ENCODE assay signal across 17 cellular contexts in genomic region chr18:74430811-74431571, GRCh38.
"Had no signal": no experiment of that assay in that cellular context is flagged by ENCODE, and none has a peak within 500 bp of the region (broad histone marks: within the 10 kb centered on the region; RNA-seq: fewer than 3 reads in every experiment).

No MANE protein-coding gene starts in this region.

- H3K27ac ChIP-seq: body of pancreas, upper lobe of right lung had no signal

- H3K9me3 Mint-ChIP-seq: activated CD4-positive, alpha-beta T cell treated with anti-CD3 and anti-CD28 coated beads, Interleukin-2, amount 10 ng/mL, durations not matched to agents 7 days and 5 days; activated naive CD4-positive, alpha-beta T cell treated with anti-CD3 and anti-CD28 coated beads for 36 hours; activated T-cell treated with anti-CD3 and anti-CD28 coated beads, Interleukin-2, amount 50 U/mL, for 24 hours; mesothelial cell of epicardium; natural killer cell treated with Interleukin-12 subunit alpha and Interleukin-12 subunit beta and Interleukin-15 and Interleukin-18, amount 100 ng/mL, for 72 hours had no signal

- H3K9me3 ChIP-seq: body of pancreas, upper lobe of right lung had no signal

- H3K36me3 ChIP-seq: upper lobe of right lung had no signal

- DNase-seq: activated CD4-positive, alpha-beta T cell treated with anti-CD3 and anti-CD28 coated beads, Interleukin-2, amount 10 ng/mL, durations not matched to agents 7 days and 5 days; activated CD8-positive, alpha-beta T cell treated with anti-CD3 and anti-CD28 coated beads, Interleukin-2, amount 10 ng/mL, durations not matched to agents 7 days and 5 days; activated naive CD4-positive, alpha-beta T cell treated with anti-CD3 and anti-CD28 coated beads for 36 hours; activated T-cell treated with anti-CD3 and anti-CD28 coated beads, Interleukin-2, amount 50 U/mL, for 24 hours; body of pancreas; erythroblast; foreskin melanocyte; occipital lobe; posterior cingulate gyrus; stimulated activated CD4-positive, alpha-beta T cell treated with anti-CD3 and anti-CD28 coated beads, Interleukin-1b, Interleukin-23, amount 100 ng/mL, for 48 hours; stimulated activated CD8-positive, alpha-beta memory T cell treated with anti-CD3 and anti-CD28 coated beads, Interleukin-4, amount 100 ng/mL, for 48 hours; stimulated activated naive CD4-positive, alpha-beta T cell; T-helper 9 cell; upper lobe of right lung had no signal

- H3K4me1 Mint-ChIP-seq: activated CD4-positive, alpha-beta T cell treated with anti-CD3 and anti-CD28 coated beads, Interleukin-2, amount 10 ng/mL, durations not matched to agents 7 days and 5 days had no signal

- H3K4me1 ChIP-seq: body of pancreas, upper lobe of right lung had no signal

- H3K27me3 ChIP-seq: body of pancreas, upper lobe of right lung had no signal

- H3K4me3 ChIP-seq: body of pancreas, lung, upper lobe of right lung had no signal

- H3K4me3 Mint-ChIP-seq: activated CD4-positive, alpha-beta T cell treated with anti-CD3 and anti-CD28 coated beads, Interleukin-2, amount 10 ng/mL, durations not matched to agents 7 days and 5 days; activated CD8-positive, alpha-beta T cell treated with anti-CD3 and anti-CD28 coated beads, Interleukin-2, amount 10 ng/mL, durations not matched to agents 7 days and 5 days; activated naive CD4-positive, alpha-beta T cell treated with anti-CD3 and anti-CD28 coated beads for 36 hours; activated T-cell treated with anti-CD3 and anti-CD28 coated beads, Interleukin-2, amount 50 U/mL, for 24 hours; mesothelial cell of epicardium; natural killer cell treated with Interleukin-12 subunit alpha and Interleukin-12 subunit beta and Interleukin-15 and Interleukin-18, amount 100 ng/mL, for 72 hours had no signal

- H3K27ac Mint-ChIP-seq: activated CD4-positive, alpha-beta T cell treated with anti-CD3 and anti-CD28 coated beads, Interleukin-2, amount 10 ng/mL, durations not matched to agents 7 days and 5 days; activated CD8-positive, alpha-beta T cell treated with anti-CD3 and anti-CD28 coated beads, Interleukin-2, amount 10 ng/mL, durations not matched to agents 7 days and 5 days; activated naive CD4-positive, alpha-beta T cell treated with anti-CD3 and anti-CD28 coated beads for 36 hours; activated T-cell treated with anti-CD3 and anti-CD28 coated beads, Interleukin-2, amount 50 U/mL, for 24 hours; mesothelial cell of epicardium; natural killer cell treated with Interleukin-12 subunit alpha and Interleukin-12 subunit beta and Interleukin-15 and Interleukin-18, amount 100 ng/mL, for 72 hours had no signal

- H3K36me3 Mint-ChIP-seq: mesothelial cell of epicardium; natural killer cell treated with Interleukin-12 subunit alpha and Interleukin-12 subunit beta and Interleukin-15 and Interleukin-18, amount 100 ng/mL, for 72 hours had no signal
